In genomic region chr11:33291004-33291777, GRCh38 we compare ENCODE assay signal across 12 cellular contexts. TPM values are rescaled to one million over a fixed set of nuclear protein-coding genes. Genes with fewer than 3 reads are reported as not detected.
DNase-seq lines count a peak whose midpoint lies in the region; ATAC-seq and TF ChIP-seq lines count a peak whose summit lies in the region.
"Had no signal": no experiment of that assay in that cellular context is flagged by ENCODE, and none has a peak within 500 bp of the region (broad histone marks: within the 10 kb centered on the region; RNA-seq: fewer than 3 reads in every experiment).

No MANE protein-coding gene starts in this region.

- peak; percentile 61 for DNase-seq in GM13977 (ENCODE audit: low spot score)
- DNase-seq in mesothelial cell of epicardium (ENCODE audit: low spot score in 2 of 2, unreplicated experiment in 2 of 2), result no peak
- DNase-seq in NCI-H510A (lab: John Stamatoyannopoulos, UW), result no peak
- DNase-seq in CD1c-positive myeloid dendritic cell (ENCODE audit: extremely low spot score), result no peak
- DNase-seq in T-helper 2 cell, result no peak
- no peak for DNase-seq in NCI-H524 treated with DMSO at 0.1 percent for 48 hours (lab: John Stamatoyannopoulos, UW)
- DNase-seq: cortex of kidney; DND-41; naive thymus-derived CD4-positive, alpha-beta T cell; T-helper 17 cell had no signal

- H3K36me3 ChIP-seq in OCI-LY1 (ENCODE audit: insufficient read depth, low read length), result peaks cover 22% of the 10 kb centered on the region

- no peak overlapping the region for H3K4me3 Mint-ChIP-seq in mesothelial cell of epicardium
- H3K4me3 Mint-ChIP-seq: naive thymus-derived CD4-positive, alpha-beta T cell; T-helper 17 cell had no signal

- ATAC-seq in GM21786 (IDR thresholded peaks at IDR 0.05; ENCODE audit: unreplicated experiment), result peak; percentile 90
- ATAC-seq: naive thymus-derived CD4-positive, alpha-beta T cell; T-helper 17 cell had no signal

- H3K27ac ChIP-seq in OCI-LY1 (ENCODE audit: low read depth, low read length, poor library complexity, severe bottlenecking), result peak overlapping the region; percentile 46

- peak overlapping the region; percentile 69 for H3K4me2 ChIP-seq in OCI-LY1 (ENCODE audit: low read length)

- H3K27ac Mint-ChIP-seq in mesothelial cell of epicardium, result peak overlapping the region; percentile 71
- H3K27ac Mint-ChIP-seq: T-helper 17 cell had no signal

- TF ChIP-seq CTCF in GM13977 (IDR thresholded peaks at IDR 0.05; ENCODE audit: extremely low read depth, insufficient read depth, missing control alignments) (no peak), OCI-LY1 (IDR thresholded peaks at IDR 0.05; ENCODE audit: low read length) (no peak), mesothelial cell of epicardium (IDR thresholded peaks at IDR 0.05; ENCODE audit: unreplicated experiment) (no peak)

- no peaks in the 10 kb centered on the region for H3K9me3 Mint-ChIP-seq in mesothelial cell of epicardium

- no peak overlapping the region for H2AFZ ChIP-seq in OCI-LY1 (ENCODE audit: low read length)

- no peaks in the 10 kb centered on the region for H3F3A ChIP-seq in OCI-LY1 (ENCODE audit: insufficient read depth, low read length)

- in situ Hi-C loops in GM13977 (cut with MboI; ENCODE audit: low pct_unique_long_range_greater_than_20kb, low sequenced_read_pairs, unreplicated experiment), result no loop called here

- no peaks in the 10 kb centered on the region for H3K27me3 ChIP-seq in OCI-LY1 (ENCODE audit: insufficient read depth, low read length)

- no peaks in the 10 kb centered on the region for H3K9me2 ChIP-seq in OCI-LY1 (ENCODE audit: low read depth, low read length)

- H3K36me3 Mint-ChIP-seq in mesothelial cell of epicardium, result peaks cover 37% of the 10 kb centered on the region

- H3K79me2 ChIP-seq in OCI-LY1 (ENCODE audit: insufficient read depth, low read length), result peaks cover 10% of the 10 kb centered on the region

- H3K4me1 Mint-ChIP-seq in mesothelial cell of epicardium, result peaks cover 20% of the 10 kb centered on the region

- H3K9me3 ChIP-seq in OCI-LY1 (ENCODE audit: low read length), result no peaks in the 10 kb centered on the region

- peak overlapping the region; percentile 31 for H3K4me3 ChIP-seq in OCI-LY1 (ENCODE audit: low read depth, low read length, poor library complexity, severe bottlenecking)

- H3K4me1 ChIP-seq in OCI-LY1 (ENCODE audit: insufficient read depth, low read length, severe bottlenecking), result peaks cover 26% of the 10 kb centered on the region

- H4K20me1 ChIP-seq in OCI-LY1 (ENCODE audit: insufficient read depth, low read length), result no peaks in the 10 kb centered on the region

- H3K9ac ChIP-seq in OCI-LY1 (ENCODE audit: low read length), result peak overlapping the region; percentile 12; the same call in 1 of the 2 replicates

- H3K27me3 Mint-ChIP-seq in mesothelial cell of epicardium (ENCODE audit: low read depth), result no peaks in the 10 kb centered on the region
- H3K27me3 Mint-ChIP-seq: naive thymus-derived CD4-positive, alpha-beta T cell; T-helper 17 cell had no signal

RNA-seq across cellular contexts. Expression of gene HIPK3, which starts 34.0 kb away (rescaled TPM):
- total RNA-seq in mesothelial cell of epicardium, result 73.3 to 76.4 TPM (median 74.4 TPM) in 3 replicates
